Comparison of ENCODE assay signal across 13 cellular contexts in the genomic region with DNA sequence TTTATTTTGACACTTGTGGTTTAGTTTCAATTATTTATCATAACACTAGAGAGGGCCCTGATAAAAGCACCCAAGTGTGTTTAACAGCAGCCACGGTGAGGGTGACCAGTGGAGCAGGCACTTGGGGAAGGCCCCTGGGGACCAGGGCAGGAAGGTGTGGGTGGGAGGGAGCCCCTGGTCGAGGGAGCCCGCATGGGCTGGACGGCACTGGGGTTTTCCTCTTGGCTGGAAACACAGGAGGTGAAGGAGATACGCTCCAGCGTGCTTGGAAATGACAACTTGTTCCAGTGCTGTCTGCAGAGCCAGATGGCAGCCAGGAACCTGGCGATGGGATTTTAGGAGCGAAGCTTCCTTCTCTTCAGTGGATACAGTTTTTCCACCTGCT.
DNase-seq lines count a peak whose midpoint lies in the region; ATAC-seq, FAIRE-seq and TF ChIP-seq lines count a peak whose summit lies in the region.
"Had no signal": no experiment of that assay in that cellular context is flagged by ENCODE, and none has a peak within 500 bp of the region (broad histone marks: within the 10 kb centered on the region; RNA-seq: fewer than 3 reads in every experiment).

No MANE protein-coding gene starts in this region.

- no peak overlapping the region for H3K27ac Mint-ChIP-seq in activated CD8-positive, alpha-beta memory T cell treated with anti-CD3 and anti-CD28 coated beads, Interleukin-2, amount 10 ng/mL, durations not matched to agents 7 days and 5 days
- H3K27ac Mint-ChIP-seq: immature natural killer cell had no signal

- peak; percentile 23 for FAIRE-seq in bronchial epithelial cell (lab: Jason Lieb, UNC)
- FAIRE-seq: HTR-8/SVneo had no signal

- H3K4me1 Mint-ChIP-seq in activated CD8-positive, alpha-beta memory T cell treated with anti-CD3 and anti-CD28 coated beads, Interleukin-2, amount 10 ng/mL, durations not matched to agents 7 days and 5 days: peaks cover 15% of the 10 kb centered on the region

- H3K9me3 ChIP-seq in sigmoid colon: no peaks in the 10 kb centered on the region

- TF ChIP-seq POLR2A in sigmoid colon (IDR thresholded peaks at IDR 0.05): no peak

- DNase-seq in activated CD8-positive, alpha-beta memory T cell treated with anti-CD3 and anti-CD28 coated beads for 24 hours: peak; percentile 50
- no peak for DNase-seq in activated CD8-positive, alpha-beta memory T cell treated with anti-CD3 and anti-CD28 coated beads, Interleukin-2, amount 10 ng/mL, durations not matched to agents 7 days and 5 days
- no peak for DNase-seq in bronchial epithelial cell (ENCODE audit: low read depth)
- DNase-seq in sigmoid colon: peak; percentile 10
- DNase-seq in activated CD4-positive, CD25-positive, alpha-beta regulatory T cell treated with anti-CD3 and anti-CD28 coated beads, Interleukin-2, amount 50 U/mL, for 72 hours: no peak
- no peak for DNase-seq in MV-4-11 (lab: John Stamatoyannopoulos, UW)
- DNase-seq: immature natural killer cell, MM.1S, occipital lobe had no signal

- H3K27me3 ChIP-seq in bronchial epithelial cell (ENCODE audit: control insufficient read depth, insufficient read depth, low read length) (no peaks in the 10 kb centered on the region), sigmoid colon (peaks cover 0 to 23% (median 0%) of the 10 kb centered on the region in 3 donors)

- no peaks in the 10 kb centered on the region for H3K36me3 ChIP-seq in bronchial epithelial cell (ENCODE audit: control insufficient read depth, insufficient read depth, low read length)
- no peaks in the 10 kb centered on the region for H3K36me3 ChIP-seq in sigmoid colon

- CTCF ChIA-PET in activated CD8-positive, alpha-beta memory T cell treated with anti-CD3 and anti-CD28 coated beads, Interleukin-2, amount 10 ng/mL, durations not matched to agents 7 days and 5 days (lab: Charles Lee): no interaction called here

- no peaks in the 10 kb centered on the region for H3K9me3 Mint-ChIP-seq in activated CD8-positive, alpha-beta memory T cell treated with anti-CD3 and anti-CD28 coated beads, Interleukin-2, amount 10 ng/mL, durations not matched to agents 7 days and 5 days (ENCODE audit: low read depth)
- H3K9me3 Mint-ChIP-seq: immature natural killer cell had no signal

- H3K4me3 ChIP-seq in bronchial epithelial cell (ENCODE audit: low read depth, low read length): no peak overlapping the region
- no peak overlapping the region for H3K4me3 ChIP-seq in sigmoid colon
- H3K4me3 ChIP-seq: skin epidermis had no signal

- H3K27ac ChIP-seq in sigmoid colon: no peak overlapping the region
- H3K27ac ChIP-seq: skin epidermis had no signal

- no peak for ATAC-seq in activated CD8-positive, alpha-beta memory T cell treated with anti-CD3 and anti-CD28 coated beads, Interleukin-2, amount 10 ng/mL, durations not matched to agents 7 days and 5 days
- ATAC-seq in GM21529 (IDR thresholded peaks at IDR 0.05; ENCODE audit: unreplicated experiment) (peak; percentile 56), GM21825 (IDR thresholded peaks at IDR 0.05; ENCODE audit: unreplicated experiment) (no peak)

- no peaks in the 10 kb centered on the region for H3K27me3 Mint-ChIP-seq in activated CD8-positive, alpha-beta memory T cell treated with anti-CD3 and anti-CD28 coated beads, Interleukin-2, amount 10 ng/mL, durations not matched to agents 7 days and 5 days

- H3K36me3 Mint-ChIP-seq in activated CD8-positive, alpha-beta memory T cell treated with anti-CD3 and anti-CD28 coated beads, Interleukin-2, amount 10 ng/mL, durations not matched to agents 7 days and 5 days: no peaks in the 10 kb centered on the region
- H3K36me3 Mint-ChIP-seq: immature natural killer cell had no signal

- TF ChIP-seq CTCF in bronchial epithelial cell (IDR thresholded peaks at IDR 0.05; ENCODE audit: insufficient read depth, low read length, severe bottlenecking) (no peak), sigmoid colon (IDR thresholded peaks at IDR 0.05) (no peak)

- no peaks in the 10 kb centered on the region for H3K4me1 ChIP-seq in sigmoid colon

- WGBS in sigmoid colon, 2 donors: 67 to 81% methylated on average over 8 of the region's 8 CpGs

- H3K4me3 Mint-ChIP-seq in activated CD8-positive, alpha-beta memory T cell treated with anti-CD3 and anti-CD28 coated beads, Interleukin-2, amount 10 ng/mL, durations not matched to agents 7 days and 5 days: no peak overlapping the region
- H3K4me3 Mint-ChIP-seq: immature natural killer cell had no signal

- intact Hi-C loops in sigmoid colon (cut with DNase I): no loop called here

- TF ChIP-seq EP300 in sigmoid colon (IDR thresholded peaks at IDR 0.05): no peak

Comparison
In these comparisons a context has a peak if more than half of its experiments do, and no peak if none do; other contexts are left out.
1. DNase-seq: peak in activated CD8-positive, alpha-beta memory T cell treated with anti-CD3 and anti-CD28 coated beads for 24 hours (single experiment) and sigmoid colon (single experiment); none in activated CD8-positive, alpha-beta memory T cell treated with anti-CD3 and anti-CD28 coated beads, Interleukin-2, amount 10 ng/mL, durations not matched to agents 7 days and 5 days (single experiment), bronchial epithelial cell (single experiment), activated CD4-positive, CD25-positive, alpha-beta regulatory T cell treated with anti-CD3 and anti-CD28 coated beads, Interleukin-2, amount 50 U/mL, for 72 hours (single experiment) and MV-4-11 (single experiment).